In genomic region chr15:100786139-100786531, GRCh38 we compare ENCODE assay signal across 17 cellular contexts.
"Had no signal": no experiment of that assay in that cellular context is flagged by ENCODE, and none has a peak within 500 bp of the region (broad histone marks: within the 10 kb centered on the region; RNA-seq: fewer than 3 reads in every experiment).

No MANE protein-coding gene starts in this region.

- H3K4me1 ChIP-seq: adrenal gland, left lung, tibial artery had no signal

- DNase-seq: activated CD4-positive, CD25-positive, alpha-beta regulatory T cell treated with anti-CD3 and anti-CD28 coated beads, Interleukin-2, amount 50 U/mL, for 72 hours; activated gamma-delta T cell treated with Interleukin-2 at 50 U/mL for 16 hours; dermis blood vessel endothelial cell; effector memory CD8-positive, alpha-beta T cell; foreskin melanocyte; glutamatergic neuron; kidney; left lung; nephron progenitor cell; stimulated activated CD4-positive, alpha-beta T cell treated with anti-CD3 and anti-CD28 coated beads, Interleukin-12 subunit alpha, Interleukin-12 subunit beta, amount 100 ng/mL, for 4 hours; stimulated activated CD4-positive, alpha-beta T cell treated with anti-CD3 and anti-CD28 coated beads, Interleukin-1b, Interleukin-23, amount 100 ng/mL, for 48 hours; stimulated activated naive CD4-positive, alpha-beta T cell; T1000 had no signal

- H3K4me3 ChIP-seq: adrenal gland, left lung, tibial artery had no signal

- H3K36me3 ChIP-seq: adrenal gland, left lung, tibial artery had no signal

- H3K27me3 ChIP-seq: adrenal gland, left lung, tibial artery had no signal

- H3K27ac ChIP-seq: adrenal gland, epithelial cell of prostate, left lung, tibial artery had no signal

- H3K9me3 ChIP-seq: adrenal gland, left lung, tibial artery had no signal

- ATAC-seq: activated naive CD4-positive, alpha-beta T cell treated with anti-CD3 and anti-CD28 coated beads, Interleukin-2, amount 50 U/mL, for 72 hours; effector memory CD8-positive, alpha-beta T cell; left lung had no signal
